In genomic region chr6:35601331-35602132, GRCh38 we compare ENCODE assay signal across 8 cellular contexts.
DNase-seq lines count a peak whose midpoint lies in the region; ATAC-seq and TF ChIP-seq lines count a peak whose summit lies in the region.

No MANE protein-coding gene starts in this region.

- H3K36me3 ChIP-seq in HCT116 (ENCODE audit: control insufficient read depth in 1 of 2, insufficient read depth in 2 of 2, low read length in 2 of 2) (no peaks in the 10 kb centered on the region), SK-N-SH (replicated peaks in 1 of 2; ENCODE audit: control insufficient read depth in 1 of 2, insufficient read depth in 2 of 2, low read length in 1 of 2) (no peaks in the 10 kb centered on the region), iPS-20b (ENCODE audit: insufficient read depth, low read depth, low read length) (peaks cover 10% of the 10 kb centered on the region; the same call in 1 of the 2 replicates), skeletal muscle tissue (ENCODE audit: control insufficient read depth in 3 of 3, insufficient read depth in 3 of 3, low read length in 3 of 3) (peaks cover 2 to 8% (median 3%) of the 10 kb centered on the region in 3 donors)

- H3F3A ChIP-seq in SK-N-SH (replicated peaks; ENCODE audit: insufficient read depth) = peaks cover 46% of the 10 kb centered on the region

- POLR2A ChIA-PET in HCT116 (lab: Charles Lee) = interaction anchor here (2.0 kb wide), 1 partner anchor 10 kb away, joined by 6 read pairs; no protein-coding TSS in a partner anchor
- POLR2A ChIA-PET in SK-N-SH (lab: Yijun Ruan, JAX) = no interaction called here

- H3K9ac ChIP-seq in HCT116 (ENCODE audit: low read length) (peak overlapping the region; percentile 28), SK-N-SH (peak overlapping the region; percentile 71), iPS-20b (ENCODE audit: low read depth, low read length) (peak overlapping the region; percentile 3; the same call in 1 of the 2 replicates), skeletal muscle tissue (ENCODE audit: low read depth in 1 of 3, low read length in 3 of 3) (peak overlapping the region; percentile 69 to 86 (median 78))

- RAD21 ChIA-PET in HCT116 (lab: Charles Lee; ENCODE audit: low non-redundant PET in 1 of 2, low total read pairs in 2 of 2, uncharacterized antibody in 2 of 2, unreplicated experiment in 2 of 2) = interaction anchor here in 1 of 2 experiments (0.6 kb wide), 1 partner anchor 11 kb away, joined by 3 read pairs; no protein-coding TSS in a partner anchor

- TF ChIP-seq EP300 in SK-N-SH (IDR thresholded peaks at IDR 0.05; ENCODE audit: borderline replicate concordance in 1 of 2, low read depth in 1 of 2, low read length in 1 of 2) = peak in 1 of 2 experiments; percentile 75; a peak in 2 of 4 replicates

- H2AFZ ChIP-seq in HCT116 (ENCODE audit: low read depth, low read length, poor library complexity, severe bottlenecking) (no peak overlapping the region), SK-N-SH (ENCODE audit: low read depth) (peak overlapping the region; percentile 31)

- CTCF ChIA-PET in HCT116 (lab: Charles Lee) (interaction anchor here (1.2 to 1.9 kb wide), 2 partner anchors 11 to 135 kb away, joined by 3 to 7 read pairs; partner anchors contain the start of gene ARMC12), SK-N-SH (lab: Yijun Ruan, JAX) (interaction anchor here (0.7 to 7.3 kb wide), 8 partner anchors 14 to 1153 kb away, joined by 3 to 42 read pairs (median 6); partner anchors contain the start of gene ARMC12)

- H3K27ac ChIP-seq in HCT116 (ENCODE audit: low read depth, low read length) (peak overlapping the region; percentile 78), SK-N-SH (ENCODE audit: low read depth in 2 of 2, low read length in 1 of 2) (peak overlapping the region; percentile 88 to 98), iPS-20b (ENCODE audit: low read length) (no peak overlapping the region), skeletal muscle tissue (ENCODE audit: low read depth, low read length) (peak overlapping the region; percentile 87)

- BruUV-seq in HCT116 (replicated peaks; lab: Mats Ljungman, UMichigan) = no TSS peak

- no peaks in the 10 kb centered on the region for H3K9me3 ChIP-seq in HCT116 (ENCODE audit: control insufficient read depth in 1 of 2, insufficient read depth in 1 of 2, low read depth in 1 of 2, low read length in 2 of 2)
- H3K9me3 ChIP-seq in SK-N-SH = no peaks in the 10 kb centered on the region
- no peaks in the 10 kb centered on the region for H3K9me3 ChIP-seq in iPS-20b (ENCODE audit: insufficient read depth, low read depth, low read length)
- H3K9me3 ChIP-seq in skeletal muscle tissue (ENCODE audit: control insufficient read depth in 3 of 3, low read length in 3 of 3) = no peaks in the 10 kb centered on the region

- H4K20me1 ChIP-seq in HCT116 (ENCODE audit: insufficient read depth) (peaks cover 5% of the 10 kb centered on the region; the same call in 1 of the 2 replicates), SK-N-SH (ENCODE audit: insufficient read depth) (no peaks in the 10 kb centered on the region)

- H3K27me3 ChIP-seq in HCT116 (ENCODE audit: insufficient read depth, low read length) = no peaks in the 10 kb centered on the region
- H3K27me3 ChIP-seq in SK-N-SH (ENCODE audit: insufficient read depth) = no peaks in the 10 kb centered on the region
- no peaks in the 10 kb centered on the region for H3K27me3 ChIP-seq in iPS-20b (ENCODE audit: insufficient read depth, low read length)
- no peaks in the 10 kb centered on the region for H3K27me3 ChIP-seq in skeletal muscle tissue (ENCODE audit: control insufficient read depth in 3 of 3, insufficient read depth in 3 of 3, low read length in 3 of 3)

- peaks cover 11% of the 10 kb centered on the region for H3K79me2 ChIP-seq in HCT116 (ENCODE audit: insufficient read depth, low read length)
- H3K79me2 ChIP-seq in SK-N-SH (ENCODE audit: insufficient read depth) = no peaks in the 10 kb centered on the region

- ATAC-seq in HCT116 (peak; percentile 67), HG03135 (IDR thresholded peaks at IDR 0.05; ENCODE audit: unreplicated experiment) (no peak), GM18505 (IDR thresholded peaks at IDR 0.05; ENCODE audit: unreplicated experiment) (no peak), HG02678 (IDR thresholded peaks at IDR 0.05; ENCODE audit: unreplicated experiment) (no peak)

- intact Hi-C loops in HCT116 (cut with micrococcal nuclease) = no loop called here

- H3K9me2 ChIP-seq in HCT116 (ENCODE audit: insufficient read depth) (no peaks in the 10 kb centered on the region), SK-N-SH (no peaks in the 10 kb centered on the region)

- H3K4me3 ChIP-seq in HCT116 (replicated peaks in 1 of 2; ENCODE audit: low read depth in 1 of 2, low read length in 2 of 2) (peak overlapping the region in 1 of 2 experiments; percentile 13; a peak in 2 of 4 replicates), SK-N-SH (ENCODE audit: low read depth in 2 of 2, low read length in 1 of 2) (peak overlapping the region; percentile 33 to 47), astrocyte of the spinal cord (ENCODE audit: low read depth, low read length) (no peak overlapping the region), iPS-20b (ENCODE audit: low read length) (peak overlapping the region; percentile 4; the same call in 1 of the 2 replicates), skeletal muscle tissue (ENCODE audit: low read length in 3 of 3) (peak overlapping the region; percentile 52 to 67 (median 52))

- TF ChIP-seq RAD21 in HCT116 (IDR thresholded peaks at IDR 0.05; ENCODE audit: low read depth) (no peak; the same call in 1 of the 2 replicates), SK-N-SH (IDR thresholded peaks at IDR 0.05; ENCODE audit: low read length) (no peak)

- peak; percentile 72 for DNase-seq in HCT116 (ENCODE audit: low read depth, low spot score)
- DNase-seq in SK-N-SH = peak; percentile 58
- DNase-seq in astrocyte of the spinal cord (ENCODE audit: low read depth, low spot score) = peak; percentile 95

- under 1% methylated on average over 8 of the region's 8 CpGs for WGBS in SK-N-SH (ENCODE audit: low lambda C conversion rate)

- TF ChIP-seq CTCF in HCT116 (IDR thresholded peaks at IDR 0.05 in 2 of 3, conservative IDR thresholded peaks at IDR 0.05 in 1 of 3; ENCODE audit: borderline replicate concordance in 1 of 3, insufficient read depth in 1 of 3, low read depth in 2 of 3, low read length in 2 of 3) (no peak), SK-N-SH (IDR thresholded peaks at IDR 0.05) (no peak), astrocyte of the spinal cord (IDR thresholded peaks at IDR 0.05; ENCODE audit: low read depth, low read length) (no peak)

- in situ Hi-C loops in astrocyte of the spinal cord (cut with HindIII; ENCODE audit: low sequenced_read_pairs) = no loop called here

- TF ChIP-seq POLR2A in HCT116 (IDR thresholded peaks at IDR 0.05; ENCODE audit: borderline replicate concordance, extremely low read depth, insufficient read depth, insufficient read length) = no peak
- no peak for TF ChIP-seq POLR2A in GM18505 (IDR thresholded peaks at IDR 0.05; ENCODE audit: borderline replicate concordance, extremely low read depth, insufficient read depth, insufficient read length)

- H3K4me1 ChIP-seq in HCT116 (ENCODE audit: control insufficient read depth in 1 of 2, insufficient read depth in 2 of 2, low read length in 2 of 2) (peaks cover 88 to 91% of the 10 kb centered on the region in 2 experiments), SK-N-SH (ENCODE audit: control insufficient read depth in 1 of 2, insufficient read depth in 2 of 2, low read depth in 1 of 2, low read length in 1 of 2) (peaks cover 30 to 50% of the 10 kb centered on the region in 2 experiments), iPS-20b (ENCODE audit: insufficient read depth, low read length) (peaks cover 27% of the 10 kb centered on the region; the same call in 1 of the 2 replicates), skeletal muscle tissue (ENCODE audit: control insufficient read depth in 3 of 3, insufficient read depth in 3 of 3, low read length in 3 of 3) (peaks cover 29 to 42% (median 39%) of the 10 kb centered on the region in 3 donors)

- H3K4me2 ChIP-seq in HCT116 (ENCODE audit: low read length) (peak overlapping the region; percentile 56), SK-N-SH (peak overlapping the region; percentile 78)

TF ChIP-seq in SK-N-SH, 30 proteins besides CTCF, POLR2A, EP300 and RAD21 (continues in another document):
- TF ChIP-seq POLR2AphosphoS5 (IDR thresholded peaks at IDR 0.05; ENCODE audit: low read depth, low read length) (peak; percentile 24; the same call in 1 of the 2 replicates), FOSL2 (IDR thresholded peaks at IDR 0.05; ENCODE audit: borderline replicate concordance, low read depth) (peak; percentile 85), PBX3 (IDR thresholded peaks at IDR 0.05) (peak; percentile 92), JUND (IDR thresholded peaks at IDR 0.05) (peak; percentile 73), RFX5 (IDR thresholded peaks at IDR 0.05; ENCODE audit: low read length) (no peak), TAF1 (IDR thresholded peaks at IDR 0.05; ENCODE audit: borderline replicate concordance, low read depth, low read length) (no peak), NFIC (IDR thresholded peaks at IDR 0.05; ENCODE audit: borderline replicate concordance) (peak; percentile 54; the same call in 1 of the 2 replicates), EZH2phosphoT487 (IDR thresholded peaks at IDR 0.05; ENCODE audit: borderline replicate concordance, low read depth) (no peak), SIN3A (IDR thresholded peaks at IDR 0.05; ENCODE audit: borderline replicate concordance, low read depth, low read length) (no peak), RXRA (IDR thresholded peaks at IDR 0.05; ENCODE audit: borderline replicate concordance, low read depth) (peak; percentile 68; the same call in 1 of the 2 replicates), TCF12 (IDR thresholded peaks at IDR 0.05) (peak; percentile 86), TEAD4 (IDR thresholded peaks at IDR 0.05; ENCODE audit: borderline replicate concordance, insufficient read depth) (peak; percentile 61; the same call in 1 of the 2 replicates), FOXM1 (IDR thresholded peaks at IDR 0.05; ENCODE audit: low read depth) (0 out of 2 replicates have a peak, but pooled peaks have one; percentile 30), ELF1 (IDR thresholded peaks at IDR 0.05) (no peak)
- TF ChIP-seq, protein P1, sequence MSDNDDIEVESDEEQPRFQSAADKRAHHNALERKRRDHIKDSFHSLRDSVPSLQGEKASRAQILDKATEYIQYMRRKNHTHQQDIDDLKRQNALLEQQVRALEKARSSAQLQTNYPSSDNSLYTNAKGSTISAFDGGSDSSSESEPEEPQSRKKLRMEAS (IDR thresholded peaks at IDR 0.05; ENCODE audit: low read depth) = no peak; the same call in 1 of the 2 replicates

Comparison
In these comparisons a context has a peak if more than half of its experiments do, and no peak if none do; other contexts are left out.
1. H3K9ac ChIP-seq: peak in every context shown above with its lines; median percentile 78 in skeletal muscle tissue; 71 in SK-N-SH; 28 in HCT116; 3 in iPS-20b.